8 cellular contexts compared by ENCODE assay signal in genomic region chr20:18587665-18588553, GRCh38. TPM values are rescaled to one million over a fixed set of nuclear protein-coding genes. Genes with fewer than 3 reads are reported as not detected.
DNase-seq lines count a peak whose midpoint lies in the region; ATAC-seq and TF ChIP-seq lines count a peak whose summit lies in the region.

Gene DTD1 (plus strand): TSS chr20:18588054. CDS start chr20:18588073, 19 bp downstream.

- H2AFZ ChIP-seq in neural cell (ENCODE audit: low read depth, low read length), result peak within 1 kb of the TSS; percentile 83

- peak; percentile 67 for TF ChIP-seq EP300 in neural cell (conservative IDR thresholded peaks at IDR 0.05; ENCODE audit: poor library complexity, severe bottlenecking)

- H3K9me3 Mint-ChIP-seq in stimulated activated naive CD8-positive, alpha-beta T cell treated with anti-CD3 and anti-CD28 coated beads, Interleukin-15, amount 100 ng/mL, for 72 hours, result no peaks in the 10 kb centered on the region

- no peaks in the 10 kb centered on the region for H3K9me2 ChIP-seq in neural cell (ENCODE audit: insufficient read depth, low read length)

- H3K4me1 Mint-ChIP-seq in stimulated activated naive CD8-positive, alpha-beta T cell treated with anti-CD3 and anti-CD28 coated beads, Interleukin-15, amount 100 ng/mL, for 72 hours, result peaks cover 24% of the 10 kb centered on the region

- H3K9ac ChIP-seq in neural cell (ENCODE audit: low read length), result peak within 1 kb of the TSS; percentile 92

- no peaks in the 10 kb centered on the region for H4K20me1 ChIP-seq in neural cell (ENCODE audit: insufficient read depth)

- peaks cover 10% of the 10 kb centered on the region for H3K4me1 ChIP-seq in RWPE2 (ENCODE audit: insufficient read depth, poor library complexity, severe bottlenecking)

- H3K27me3 ChIP-seq in RWPE2 (ENCODE audit: insufficient read depth, poor library complexity, severe bottlenecking), result no peaks in the 10 kb centered on the region
- no peaks in the 10 kb centered on the region for H3K27me3 ChIP-seq in neural cell (ENCODE audit: insufficient read depth, low read depth, low read length)

- no peaks in the 10 kb centered on the region for H3F3A ChIP-seq in neural cell (ENCODE audit: insufficient read depth, low read length, poor library complexity, severe bottlenecking)

- H3K4me3 ChIP-seq in LNCaP clone FGC (ENCODE audit: low read depth, low read length) (peak within 1 kb of the TSS; percentile 61), RWPE2 (ENCODE audit: severe bottlenecking) (peak within 1 kb of the TSS; percentile 77), fibroblast of the aortic adventitia (ENCODE audit: low read depth, low read length) (peak within 1 kb of the TSS; percentile 86), neural cell (ENCODE audit: low read length) (peak within 1 kb of the TSS; percentile 85)

- peak within 1 kb of the TSS; percentile 56 for H3K27ac ChIP-seq in RWPE2 (ENCODE audit: poor library complexity, severe bottlenecking)
- H3K27ac ChIP-seq in neural cell (ENCODE audit: low read length), result peak within 1 kb of the TSS; percentile 91

- peak within 1 kb of the TSS; percentile 95 for H3K4me3 Mint-ChIP-seq in stimulated activated naive CD8-positive, alpha-beta T cell treated with anti-CD3 and anti-CD28 coated beads, Interleukin-15, amount 100 ng/mL, for 72 hours

- no peaks in the 10 kb centered on the region for H3K9me3 ChIP-seq in RWPE2 (ENCODE audit: severe bottlenecking)
- H3K9me3 ChIP-seq in neural cell (ENCODE audit: low read length), result no peaks in the 10 kb centered on the region

- DNase-seq in G401 (ENCODE audit: low spot score), result peak; percentile 93
- DNase-seq in H4 (ENCODE audit: low spot score), result peak; percentile 78
- DNase-seq in LNCaP clone FGC (ENCODE audit: low read depth), result peak; percentile 58
- DNase-seq in RWPE2 (ENCODE audit: low spot score), result peak; percentile 94
- peak; percentile 71 for DNase-seq in activated effector memory CD4-positive, alpha-beta T cell treated with Interleukin-2 at 50 U/mL for 16 hours
- DNase-seq in fibroblast of the aortic adventitia (ENCODE audit: low read depth), result peak; percentile 88
- DNase-seq in stimulated activated naive CD8-positive, alpha-beta T cell treated with anti-CD3 and anti-CD28 coated beads, Interleukin-15, amount 100 ng/mL, for 72 hours, result peak; percentile 89 to 90

- in situ Hi-C loops in G401 (cut with HindIII; ENCODE audit: low sequenced_read_pairs), result no loop called here

- peak within 1 kb of the TSS; percentile 97 for H3K4me2 ChIP-seq in neural cell (ENCODE audit: low read length)

- no peaks in the 10 kb centered on the region for H3K36me3 ChIP-seq in RWPE2 (ENCODE audit: low read depth)
- H3K36me3 ChIP-seq in neural cell (ENCODE audit: insufficient read depth, low read length), result no peaks in the 10 kb centered on the region

- TF ChIP-seq CTCF in LNCaP clone FGC (IDR thresholded peaks at IDR 0.05; ENCODE audit: control insufficient read depth, extremely low read depth, insufficient read depth), result peak; percentile 70
- TF ChIP-seq CTCF in RWPE2 (IDR thresholded peaks at IDR 0.05; ENCODE audit: poor library complexity, severe bottlenecking), result peak; percentile 86
- TF ChIP-seq CTCF in fibroblast of the aortic adventitia (IDR thresholded peaks at IDR 0.05; ENCODE audit: insufficient read depth, low read length), result peak; percentile 62
- TF ChIP-seq CTCF in neural cell (IDR thresholded peaks at IDR 0.05; ENCODE audit: poor library complexity, severe bottlenecking), result peak; percentile 88

- peak within 1 kb of the TSS; percentile 90 to 95 for H3K27ac Mint-ChIP-seq in stimulated activated naive CD8-positive, alpha-beta T cell treated with anti-CD3 and anti-CD28 coated beads, Interleukin-15, amount 100 ng/mL, for 72 hours

- peak; percentile 88 for ATAC-seq in RWPE2 (ENCODE audit: low read depth)
- peak; percentile 93 for ATAC-seq in stimulated activated naive CD8-positive, alpha-beta T cell treated with anti-CD3 and anti-CD28 coated beads, Interleukin-15, amount 100 ng/mL, for 72 hours

- peak; percentile 56 for TF ChIP-seq RAD21 in neural cell (conservative IDR thresholded peaks at IDR 0.05)

- H3K79me2 ChIP-seq in neural cell (replicated peaks; ENCODE audit: insufficient read depth, low read length), result peaks cover 44% of the 10 kb centered on the region

- H3K27me3 Mint-ChIP-seq in stimulated activated naive CD8-positive, alpha-beta T cell treated with anti-CD3 and anti-CD28 coated beads, Interleukin-15, amount 100 ng/mL, for 72 hours, result peaks cover 11% of the 10 kb centered on the region

TF ChIP-seq in neural cell, 6 proteins besides CTCF, POLR2A, EP300 and RAD21:
- TF ChIP-seq TAF1 (IDR thresholded peaks at IDR 0.05; ENCODE audit: low read depth) (peak; percentile 91), POLR2AphosphoS5 (IDR thresholded peaks at IDR 0.05) (peak; percentile 69), MXI1 (conservative IDR thresholded peaks at IDR 0.05; ENCODE audit: poor library complexity, severe bottlenecking) (peak; percentile 83), SMC3 (conservative IDR thresholded peaks at IDR 0.05; ENCODE audit: poor library complexity) (peak; percentile 64), EZH2 (IDR thresholded peaks at IDR 0.05; ENCODE audit: borderline replicate concordance, insufficient read depth, low read length, poor library complexity, severe bottlenecking) (no peak)
- TF ChIP-seq, protein P1, sequence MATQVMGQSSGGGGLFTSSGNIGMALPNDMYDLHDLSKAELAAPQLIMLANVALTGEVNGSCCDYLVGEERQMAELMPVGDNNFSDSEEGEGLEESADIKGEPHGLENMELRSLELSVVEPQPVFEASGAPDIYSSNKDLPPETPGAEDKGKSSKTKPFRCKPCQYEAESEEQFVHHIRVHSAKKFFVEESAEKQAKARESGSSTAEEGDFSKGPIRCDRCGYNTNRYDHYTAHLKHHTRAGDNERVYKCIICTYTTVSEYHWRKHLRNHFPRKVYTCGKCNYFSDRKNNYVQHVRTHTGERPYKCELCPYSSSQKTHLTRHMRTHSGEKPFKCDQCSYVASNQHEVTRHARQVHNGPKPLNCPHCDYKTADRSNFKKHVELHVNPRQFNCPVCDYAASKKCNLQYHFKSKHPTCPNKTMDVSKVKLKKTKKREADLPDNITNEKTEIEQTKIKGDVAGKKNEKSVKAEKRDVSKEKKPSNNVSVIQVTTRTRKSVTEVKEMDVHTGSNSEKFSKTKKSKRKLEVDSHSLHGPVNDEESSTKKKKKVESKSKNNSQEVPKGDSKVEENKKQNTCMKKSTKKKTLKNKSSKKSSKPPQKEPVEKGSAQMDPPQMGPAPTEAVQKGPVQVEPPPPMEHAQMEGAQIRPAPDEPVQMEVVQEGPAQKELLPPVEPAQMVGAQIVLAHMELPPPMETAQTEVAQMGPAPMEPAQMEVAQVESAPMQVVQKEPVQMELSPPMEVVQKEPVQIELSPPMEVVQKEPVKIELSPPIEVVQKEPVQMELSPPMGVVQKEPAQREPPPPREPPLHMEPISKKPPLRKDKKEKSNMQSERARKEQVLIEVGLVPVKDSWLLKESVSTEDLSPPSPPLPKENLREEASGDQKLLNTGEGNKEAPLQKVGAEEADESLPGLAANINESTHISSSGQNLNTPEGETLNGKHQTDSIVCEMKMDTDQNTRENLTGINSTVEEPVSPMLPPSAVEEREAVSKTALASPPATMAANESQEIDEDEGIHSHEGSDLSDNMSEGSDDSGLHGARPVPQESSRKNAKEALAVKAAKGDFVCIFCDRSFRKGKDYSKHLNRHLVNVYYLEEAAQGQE (IDR thresholded peaks at IDR 0.05; ENCODE audit: borderline replicate concordance), result peak; percentile 82

RNA-seq across cellular contexts. Expression of gene DTD1, which starts in this region (rescaled TPM):
- total RNA-seq in G401 (2014; rRNA removed; shearing (Covaris generic)), result 110 and 135 TPM in 2 replicates
- 78.0 and 108 TPM in 2 replicates for total RNA-seq in H4 (2014; rRNA removed; shearing (Covaris generic))
- 66.1 and 69.8 TPM in 2 replicates for total RNA-seq in fibroblast of the aortic adventitia (ENCODE audit: low replicate concordance)
- 337 and 352 TPM in 2 replicates for polyA plus RNA-seq in neural cell
- 135 and 158 TPM in 2 replicates for polyA minus RNA-seq in neural cell

Comparison
In these comparisons a context has a peak if more than half of its experiments do, and no peak if none do; other contexts are left out.
1. Peak in every context shown above with its lines: DNase-seq, ATAC-seq, H3K4me3 ChIP-seq and H3K27ac ChIP-seq.